In the genomic region with DNA sequence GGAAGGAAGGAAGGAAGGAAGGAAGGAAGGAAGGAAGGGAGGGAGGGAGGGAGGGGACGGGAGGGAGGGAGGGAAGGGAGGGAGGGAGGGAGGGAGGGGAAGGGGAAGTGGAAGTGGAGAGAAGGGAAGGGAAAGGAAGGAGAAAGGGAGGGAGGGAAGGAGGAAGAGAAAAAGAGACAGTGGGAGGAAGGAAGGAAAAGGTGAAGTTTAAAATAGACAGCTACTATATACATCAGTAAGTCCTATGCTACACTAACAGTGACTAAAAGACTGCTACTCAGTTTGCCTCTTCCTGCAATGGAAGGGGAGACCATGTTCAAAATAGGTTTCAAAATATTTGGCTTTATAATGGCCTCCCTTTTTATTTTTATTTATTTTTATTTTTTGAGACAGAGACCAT, we compare ENCODE assay signal across 25 cellular contexts.
"Had no signal": no experiment of that assay in that cellular context is flagged by ENCODE, and none has a peak within 500 bp of the region (broad histone marks: within the 10 kb centered on the region; RNA-seq: fewer than 3 reads in every experiment).

No MANE protein-coding gene starts in this region.

- H3K79me2 ChIP-seq: parathyroid adenoma had no signal

- H3K27ac Mint-ChIP-seq: endodermal cell, natural killer cell, progenitor cell of endocrine pancreas had no signal

- H3K4me3 Mint-ChIP-seq: endodermal cell, natural killer cell had no signal

- ATAC-seq: esophagus mucosa, gastrocnemius medialis, left ventricle myocardium superior, lower lobe of right lung, natural killer cell had no signal

- H3K27me3 ChIP-seq: dorsolateral prefrontal cortex, gastrocnemius medialis, right atrium auricular region, spleen, stomach, thyroid gland, vagina had no signal

- FAIRE-seq: colon, keratinocyte had no signal

- H3K4me3 ChIP-seq: dorsolateral prefrontal cortex, gastrocnemius medialis, lower lobe of right lung, right atrium auricular region, skin epidermis, spleen, stomach, thyroid gland, vagina had no signal

- H3K9me3 ChIP-seq: gastrocnemius medialis, lower lobe of right lung, right atrium auricular region, spleen, stomach, thyroid gland, vagina had no signal

- H3K27ac ChIP-seq: dorsolateral prefrontal cortex, epithelial cell of prostate, gastrocnemius medialis, lower lobe of right lung, parathyroid adenoma, right atrium auricular region, skin epidermis, stomach, thyroid gland, vagina had no signal

- H3K36me3 Mint-ChIP-seq: natural killer cell had no signal

- H3K9me3 Mint-ChIP-seq: endodermal cell, natural killer cell had no signal

- DNase-seq: dorsolateral prefrontal cortex; effector CD4-positive, alpha-beta T cell; endodermal cell; foreskin fibroblast; gastrocnemius medialis; head of caudate nucleus; left ventricle myocardium superior; lower lobe of right lung; natural killer cell; spleen; stimulated activated CD4-positive, alpha-beta T cell treated with anti-CD3 and anti-CD28 coated beads, Interleukin-15, amount 100 ng/mL, for 24 hours; stimulated activated CD4-positive, alpha-beta T cell treated with anti-CD3 and anti-CD28 coated beads, Interleukin-2, amount 100 ng/mL, for 48 hours; stimulated activated naive CD4-positive, alpha-beta T cell treated with Interleukin-2 at 50 U/mL for 16 hours; stomach; thyroid gland; trophoblast cell had no signal

- H3K4me1 ChIP-seq: parathyroid adenoma had no signal

- H3K36me3 ChIP-seq: gastrocnemius medialis, lower lobe of right lung, right atrium auricular region, spleen, stomach, thyroid gland, vagina had no signal

- H3K9ac ChIP-seq: parathyroid adenoma had no signal

- H2AFZ ChIP-seq: parathyroid adenoma had no signal
